ENCODE assay signal across 18 cellular contexts in genomic region chr12:130053641-130054040, GRCh38.
DNase-seq lines count a peak whose midpoint lies in the region; ATAC-seq, FAIRE-seq and TF ChIP-seq lines count a peak whose summit lies in the region.
"Had no signal": no experiment of that assay in that cellular context is flagged by ENCODE, and none has a peak within 500 bp of the region (broad histone marks: within the 10 kb centered on the region; RNA-seq: fewer than 3 reads in every experiment).

No MANE protein-coding gene starts in this region.

- TF ChIP-seq CTCF in AG04450 (IDR thresholded peaks at IDR 0.05; ENCODE audit: low read depth, low read length) (no peak), GM23338 (conservative IDR thresholded peaks at IDR 0.05; ENCODE audit: low read depth in 2 of 2) (no peak), kidney (IDR thresholded peaks at IDR 0.05; ENCODE audit: borderline replicate concordance, extremely low read depth, insufficient read depth) (no peak)

- no peaks in the 10 kb centered on the region for H3K36me3 ChIP-seq in GM23338 (ENCODE audit: insufficient read depth)
- H3K36me3 ChIP-seq in kidney (ENCODE audit: control insufficient read depth in 1 of 2, insufficient read depth in 2 of 2, low read length in 2 of 2), result no peaks in the 10 kb centered on the region
- H3K36me3 ChIP-seq: cardiac muscle cell, thyroid gland had no signal

- H3K4me1 Mint-ChIP-seq in GM23338, result no peaks in the 10 kb centered on the region

- no peak overlapping the region for H3K4me2 ChIP-seq in GM23338

- no peak overlapping the region for H3K9ac ChIP-seq in kidney (ENCODE audit: low read length in 2 of 2)

- ATAC-seq in GM23338, result no peak
- no peak for ATAC-seq in GM19395 (IDR thresholded peaks at IDR 0.05; ENCODE audit: unreplicated experiment)
- no peak for ATAC-seq in HG02588 (IDR thresholded peaks at IDR 0.05; ENCODE audit: unreplicated experiment)
- ATAC-seq: activated T-cell treated with anti-CD3 and anti-CD28 coated beads, Interleukin-2, amount 50 U/mL, for 4 hours; HCT116; right cardiac atrium had no signal

- no peak overlapping the region for H2AFZ ChIP-seq in GM23338

- H3K9me3 ChIP-seq in AG04450 (ENCODE audit: control insufficient read depth, insufficient read depth, low read length) (peaks cover 81% of the 10 kb centered on the region), kidney (ENCODE audit: control insufficient read depth in 1 of 2, low read length in 2 of 2) (peaks cover 0 to 4% of the 10 kb centered on the region in 2 donors)
- H3K9me3 ChIP-seq: thyroid gland had no signal

- H3K27me3 ChIP-seq in AG04450 (ENCODE audit: control insufficient read depth, insufficient read depth, low read length), result no peaks in the 10 kb centered on the region
- H3K27me3 ChIP-seq in GM23338 (ENCODE audit: insufficient read depth), result peaks cover 4% of the 10 kb centered on the region; the same call in 1 of the 2 replicates
- H3K27me3 ChIP-seq: thyroid gland had no signal

- H3K27ac Mint-ChIP-seq in GM23338, result no peak overlapping the region
- H3K27ac Mint-ChIP-seq: activated CD4-positive, alpha-beta T cell treated with anti-CD3 and anti-CD28 coated beads, Interleukin-2, amount 10 ng/mL, durations not matched to agents 7 days and 5 days; activated naive CD8-positive, alpha-beta T cell treated with anti-CD3 and anti-CD28 coated beads, Interleukin-2, amount 10 ng/mL, durations not matched to agents 7 days and 5 days had no signal

- no peaks in the 10 kb centered on the region for H3K4me1 ChIP-seq in GM23338 (ENCODE audit: insufficient read depth)
- H3K4me1 ChIP-seq in kidney (ENCODE audit: control insufficient read depth in 1 of 2, insufficient read depth in 1 of 2, low read depth in 1 of 2, low read length in 2 of 2), result no peaks in the 10 kb centered on the region
- H3K4me1 ChIP-seq: thyroid gland had no signal

- no peak for TF ChIP-seq POLR2A in erythroblast (IDR thresholded peaks at IDR 0.05; ENCODE audit: low read length)

- CTCF ChIA-PET in AG04450 (lab: Charles Lee), result no interaction called here

- FAIRE-seq in kidney (lab: Jason Lieb, UNC), result no peak

- H3K79me2 ChIP-seq in GM23338 (replicated peaks; ENCODE audit: insufficient read depth), result no peaks in the 10 kb centered on the region

- H3K9me2 ChIP-seq in GM23338 (ENCODE audit: insufficient read depth), result no peaks in the 10 kb centered on the region

- no peaks in the 10 kb centered on the region for H4K20me1 ChIP-seq in GM23338 (replicated peaks; ENCODE audit: insufficient read depth)

- H3K4me3 ChIP-seq in AG04450 (ENCODE audit: low read depth, low read length) (no peak overlapping the region), GM23338 (no peak overlapping the region), kidney (ENCODE audit: low read length in 2 of 2) (no peak overlapping the region)
- H3K4me3 ChIP-seq: cardiac muscle cell, thyroid gland had no signal

- H3K27ac ChIP-seq in AG04450 (ENCODE audit: low read depth, low read length) (peak overlapping the region; percentile 11), GM23338 (ENCODE audit: low read depth) (no peak overlapping the region), kidney (ENCODE audit: low read depth in 2 of 2, low read length in 2 of 2) (no peak overlapping the region)
- H3K27ac ChIP-seq: cardiac muscle cell, thyroid gland had no signal

- peaks cover 79% of the 10 kb centered on the region for H3K36me3 Mint-ChIP-seq in GM23338 (ENCODE audit: low read depth)

- POLR2A ChIA-PET in AG04450 (lab: Yijun Ruan, JAX), result no interaction called here

- H3F3A ChIP-seq in GM23338 (replicated peaks; ENCODE audit: low read depth), result 0 out of 2 replicates have a peak, but pooled peaks cover 4% of the 10 kb centered on the region

- no peak for DNase-seq in AG04450 (ENCODE audit: low read depth, low spot score)
- DNase-seq in GM23338 (ENCODE audit: low spot score), result peak; percentile 16
- peak; percentile 92 for DNase-seq in NCI-H748 (lab: John Stamatoyannopoulos, UW; ENCODE audit: unreplicated experiment)
- DNase-seq in kidney, result peak; percentile 59
- DNase-seq in activated CD4-positive, alpha-beta T cell treated with anti-CD3 and anti-CD28 coated beads for 1 hour, result no peak
- no peak for DNase-seq in erythroblast (lab: John Stamatoyannopoulos, UW)
- DNase-seq: activated CD4-positive, alpha-beta T cell treated with anti-CD3 and anti-CD28 coated beads, Interleukin-2, amount 10 ng/mL, durations not matched to agents 7 days and 5 days; activated naive CD8-positive, alpha-beta T cell treated with anti-CD3 and anti-CD28 coated beads, Interleukin-2, amount 10 ng/mL, durations not matched to agents 7 days and 5 days; activated T-cell treated with anti-CD3 and anti-CD28 coated beads, Interleukin-2, amount 50 U/mL, for 4 hours; Calu3; effector memory CD4-positive, alpha-beta T cell; right cardiac atrium; stimulated activated CD8-positive, alpha-beta memory T cell treated with anti-CD3 and anti-CD28 coated beads, Interleukin-4, amount 100 ng/mL, for 48 hours; thyroid gland had no signal

- H3K27me3 Mint-ChIP-seq in GM23338 (ENCODE audit: insufficient read depth, low read depth, poor library complexity), result peaks cover 5% of the 10 kb centered on the region

- no peak overlapping the region for H3K4me3 Mint-ChIP-seq in GM23338
- H3K4me3 Mint-ChIP-seq: activated CD4-positive, alpha-beta T cell treated with anti-CD3 and anti-CD28 coated beads, Interleukin-2, amount 10 ng/mL, durations not matched to agents 7 days and 5 days; activated naive CD8-positive, alpha-beta T cell treated with anti-CD3 and anti-CD28 coated beads, Interleukin-2, amount 10 ng/mL, durations not matched to agents 7 days and 5 days; activated T-cell treated with anti-CD3 and anti-CD28 coated beads, Interleukin-2, amount 50 U/mL, for 4 hours had no signal

- peaks cover 100% of the 10 kb centered on the region for H3K9me3 Mint-ChIP-seq in GM23338
- H3K9me3 Mint-ChIP-seq: activated T-cell treated with anti-CD3 and anti-CD28 coated beads, Interleukin-2, amount 50 U/mL, for 4 hours had no signal

- intact Hi-C loops in kidney (cut with DNase I), result loop anchor here (10.0 kb wide), 1 partner anchor 251 kb away; no protein-coding TSS in a partner anchor

TF ChIP-seq in GM23338, 12 proteins besides CTCF, POLR2A, EP300 and RAD21 (continues in another document):
- no peak for TF ChIP-seq POLR2AphosphoS5 (IDR thresholded peaks at IDR 0.05; ENCODE audit: low read depth)
- TF ChIP-seq ZNF114 (CRISPR knock-in tag; IDR thresholded peaks at IDR 0.05), result no peak
- no peak for TF ChIP-seq STAT1 (IDR thresholded peaks at IDR 0.05; ENCODE audit: unreplicated experiment)
- TF ChIP-seq ETS1 (IDR thresholded peaks at IDR 0.05), result no peak

Comparison
In these comparisons a context has a peak if more than half of its experiments do, and no peak if none do; other contexts are left out.
1. DNase-seq: peak in GM23338 (single experiment), NCI-H748 (single experiment) and kidney (single experiment); none in AG04450 (single experiment), activated CD4-positive, alpha-beta T cell treated with anti-CD3 and anti-CD28 coated beads for 1 hour (single experiment) and erythroblast (0 of 2).